In genomic region chr14:77615231-77616132, GRCh38 we compare ENCODE assay signal across 8 cellular contexts. TPM values are rescaled to one million over a fixed set of nuclear protein-coding genes. Genes with fewer than 3 reads are reported as not detected.
DNase-seq lines count a peak whose midpoint lies in the region; ATAC-seq and TF ChIP-seq lines count a peak whose summit lies in the region.

No MANE protein-coding gene starts in this region.

- H3K4me3 ChIP-seq in retinal pigment epithelial cell (ENCODE audit: low read length), result peak overlapping the region; percentile 87

- peaks cover 2 to 8% of the 10 kb centered on the region in 2 donors for H3K36me3 Mint-ChIP-seq in activated T-cell treated with anti-CD3 and anti-CD28 coated beads, Interleukin-2, amount 50 U/mL, for 72 hours (ENCODE audit: insufficient read depth in 2 of 2)
- H3K36me3 Mint-ChIP-seq in glutamatergic neuron (ENCODE audit: unreplicated experiment), result no peaks in the 10 kb centered on the region

- peak overlapping the region; percentile 91 to 99 for H3K4me3 Mint-ChIP-seq in activated T-cell treated with anti-CD3 and anti-CD28 coated beads, Interleukin-2, amount 50 U/mL, for 72 hours
- peak overlapping the region; percentile 85 for H3K4me3 Mint-ChIP-seq in glutamatergic neuron (ENCODE audit: unreplicated experiment)

- TF ChIP-seq CTCF in glutamatergic neuron (IDR thresholded peaks at IDR 0.05; ENCODE audit: partially characterized antibody, unreplicated experiment), result no peak
- TF ChIP-seq CTCF in retinal pigment epithelial cell (conservative IDR thresholded peaks at IDR 0.05; ENCODE audit: low read depth, low read length), result no peak

- H3K9me3 Mint-ChIP-seq in activated T-cell treated with anti-CD3 and anti-CD28 coated beads, Interleukin-2, amount 50 U/mL, for 72 hours, result no peaks in the 10 kb centered on the region
- peaks cover 3% of the 10 kb centered on the region for H3K9me3 Mint-ChIP-seq in glutamatergic neuron (ENCODE audit: unreplicated experiment)

- H3K36me3 ChIP-seq in KOPT-K1 (ENCODE audit: insufficient read depth, low read length), result no peaks in the 10 kb centered on the region; the same call in 1 of the 2 replicates

- H3K27ac Mint-ChIP-seq in activated T-cell treated with anti-CD3 and anti-CD28 coated beads, Interleukin-2, amount 50 U/mL, for 72 hours, result peak overlapping the region; percentile 93
- H3K27ac Mint-ChIP-seq in glutamatergic neuron (ENCODE audit: unreplicated experiment), result peak overlapping the region; percentile 62

- peak overlapping the region; percentile 64 for H3K27ac ChIP-seq in KOPT-K1 (ENCODE audit: low read depth, low read length, poor library complexity, severe bottlenecking)

- no peaks in the 10 kb centered on the region for H3K27me3 Mint-ChIP-seq in activated T-cell treated with anti-CD3 and anti-CD28 coated beads, Interleukin-2, amount 50 U/mL, for 72 hours (ENCODE audit: low read depth)
- peaks cover 2% of the 10 kb centered on the region for H3K27me3 Mint-ChIP-seq in glutamatergic neuron (ENCODE audit: unreplicated experiment)

- DNase-seq in EL, result peak; percentile 46
- peak; percentile 14 to 20 for DNase-seq in activated T-cell treated with anti-CD3 and anti-CD28 coated beads, Interleukin-2, amount 50 U/mL, for 72 hours
- DNase-seq in glutamatergic neuron, result no peak
- DNase-seq in retinal pigment epithelial cell (ENCODE audit: low read depth), result peak; percentile 44
- DNase-seq in OCI-M2 (lab: John Stamatoyannopoulos, UW; ENCODE audit: unreplicated experiment), result no peak

- H3K4me1 Mint-ChIP-seq in activated T-cell treated with anti-CD3 and anti-CD28 coated beads, Interleukin-2, amount 50 U/mL, for 72 hours (ENCODE audit: low read depth), result peaks cover 36% of the 10 kb centered on the region
- peaks cover 7% of the 10 kb centered on the region for H3K4me1 Mint-ChIP-seq in glutamatergic neuron (ENCODE audit: low read depth, unreplicated experiment)

- H3K9me3 ChIP-seq in KOPT-K1 (ENCODE audit: insufficient read depth, low read length, poor library complexity, severe bottlenecking), result no peaks in the 10 kb centered on the region

- no peak for ATAC-seq in activated T-cell treated with anti-CD3 and anti-CD28 coated beads, Interleukin-2, amount 50 U/mL, for 72 hours (replicated peaks in 1 of 2)
- ATAC-seq in HG02970 (IDR thresholded peaks at IDR 0.05; ENCODE audit: low FRiP score, unreplicated experiment), result no peak
- no peak for ATAC-seq in GM19023 (IDR thresholded peaks at IDR 0.05; ENCODE audit: unreplicated experiment)

RNA-seq across cellular contexts. Expression of gene SPTLC2, which starts 1.0 kb away (rescaled TPM):
- 10 to 100 TPM; 18.4 to 20.6 TPM for total RNA-seq in activated T-cell treated with anti-CD3 and anti-CD28 coated beads, Interleukin-2, amount 50 U/mL, for 72 hours
- 33.9 TPM for total RNA-seq in glutamatergic neuron (ENCODE audit: unreplicated experiment)

Comparison
In these comparisons a context has a peak if more than half of its experiments do, and no peak if none do; other contexts are left out.
1. DNase-seq: peak in EL (single experiment), activated T-cell treated with anti-CD3 and anti-CD28 coated beads, Interleukin-2, amount 50 U/mL, for 72 hours (2 of 2) and retinal pigment epithelial cell (single experiment); none in glutamatergic neuron (single experiment) and OCI-M2 (single experiment).